22 cellular contexts compared by ENCODE assay signal in the genomic region with DNA sequence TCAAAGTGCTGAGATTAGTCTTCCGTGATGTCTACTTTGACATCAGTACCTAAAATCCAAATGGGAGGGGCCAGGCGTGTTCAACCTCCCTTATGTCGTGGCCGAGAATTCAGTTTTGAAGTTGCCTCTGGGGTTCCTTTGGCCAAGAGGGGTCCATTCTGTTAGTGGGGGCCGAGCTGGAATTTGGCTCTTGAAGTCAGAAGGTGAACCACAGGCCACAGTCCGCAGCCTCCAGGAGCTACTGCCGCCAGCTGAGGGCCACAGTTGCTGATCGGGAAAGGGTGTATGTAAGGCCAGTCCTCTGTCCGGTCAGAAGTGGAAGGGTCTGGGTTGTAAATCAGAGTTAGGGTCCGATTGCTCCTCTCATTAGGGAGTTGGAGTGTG. TPM values are rescaled to one million over a fixed set of nuclear protein-coding genes. Genes with fewer than 3 reads are reported as not detected.
DNase-seq lines count a peak whose midpoint lies in the region; ATAC-seq and TF ChIP-seq lines count a peak whose summit lies in the region.
"Had no signal": no experiment of that assay in that cellular context is flagged by ENCODE, and none has a peak within 500 bp of the region (broad histone marks: within the 10 kb centered on the region; RNA-seq: fewer than 3 reads in every experiment).

No MANE protein-coding gene starts in this region.

- no peaks in the 10 kb centered on the region for H3K9me2 ChIP-seq in SK-N-SH

- H4K91ac ChIP-seq in trophoblast cell (ENCODE audit: low read depth, low read length) = peak overlapping the region; percentile 71

- H2BK5ac ChIP-seq in trophoblast cell (ENCODE audit: low read depth, low read length, poor library complexity) = peak overlapping the region; percentile 78

- H3K79me2 ChIP-seq in trophoblast cell (ENCODE audit: control insufficient read depth, insufficient read depth, low read length, poor library complexity) (peaks cover 27% of the 10 kb centered on the region), SK-N-SH (ENCODE audit: insufficient read depth) (no peaks in the 10 kb centered on the region)

- peak overlapping the region; percentile 81 for H3K4ac ChIP-seq in trophoblast cell (ENCODE audit: low read depth, low read length)

- peaks cover 24% of the 10 kb centered on the region for H3K79me1 ChIP-seq in trophoblast cell (ENCODE audit: low read length)

- H2AFZ ChIP-seq in trophoblast cell (ENCODE audit: insufficient read depth, low read length, poor library complexity) = peak overlapping the region; percentile 3
- no peak overlapping the region for H2AFZ ChIP-seq in SK-N-SH (ENCODE audit: low read depth)

- no CpG with 5 or more reads among the region's 10 CpGs for WGBS in trophoblast cell (ENCODE audit: extremely low coverage, insufficient coverage, insufficient read length)
- 96% methylated on average over 6 of the region's 10 CpGs for WGBS in SK-N-SH (ENCODE audit: low lambda C conversion rate)

- no peak for TF ChIP-seq CTCF in right atrium auricular region (IDR thresholded peaks at IDR 0.05)
- no peak for TF ChIP-seq CTCF in left lung (IDR thresholded peaks at IDR 0.05)
- TF ChIP-seq CTCF in upper lobe of right lung (IDR thresholded peaks at IDR 0.05) = no peak
- no peak for TF ChIP-seq CTCF in SK-N-SH (IDR thresholded peaks at IDR 0.05)

- H3K27me3 ChIP-seq in right atrium auricular region (no peaks in the 10 kb centered on the region), left lung (no peaks in the 10 kb centered on the region), trophoblast cell (ENCODE audit: insufficient read depth, low read length) (no peaks in the 10 kb centered on the region), upper lobe of right lung (no peaks in the 10 kb centered on the region), SK-N-SH (ENCODE audit: insufficient read depth) (no peaks in the 10 kb centered on the region)
- H3K27me3 ChIP-seq: BLaER1 treated with 17β-estradiol and CSF1 and Interleukin-3, amounts not matched to agents 10 nM and 100 nM had no signal

- H4K12ac ChIP-seq in trophoblast cell (ENCODE audit: low read depth, low read length) = no peak overlapping the region

- H3K4me3 ChIP-seq in right atrium auricular region = no peak overlapping the region
- H3K4me3 ChIP-seq in left lung = no peak overlapping the region
- no peak overlapping the region for H3K4me3 ChIP-seq in trophoblast cell (ENCODE audit: low read depth, low read length)
- H3K4me3 ChIP-seq in upper lobe of right lung = no peak overlapping the region
- no peak overlapping the region for H3K4me3 ChIP-seq in SK-N-SH (ENCODE audit: low read depth in 2 of 2, low read length in 1 of 2)
- H3K4me3 ChIP-seq: BLaER1 treated with 17β-estradiol and CSF1 and Interleukin-3, amounts not matched to agents 10 nM and 100 nM; psoas muscle had no signal

- no peak overlapping the region for H3K23ac ChIP-seq in trophoblast cell (ENCODE audit: low read length)

- H4K20me1 ChIP-seq in SK-N-SH (ENCODE audit: insufficient read depth) = no peaks in the 10 kb centered on the region

- POLR2A ChIA-PET in SK-N-SH (lab: Yijun Ruan, JAX) = no interaction called here

- no peak for TF ChIP-seq EP300 in SK-N-SH (IDR thresholded peaks at IDR 0.05; ENCODE audit: borderline replicate concordance in 1 of 2, low read depth in 1 of 2, low read length in 1 of 2)

- peak overlapping the region; percentile 60 for H3K18ac ChIP-seq in trophoblast cell (ENCODE audit: low read length)

- H3K14ac ChIP-seq in trophoblast cell (ENCODE audit: low read length) = peak overlapping the region; percentile 60

- no peaks in the 10 kb centered on the region for H3K9me3 ChIP-seq in right atrium auricular region
- H3K9me3 ChIP-seq in left lung = no peaks in the 10 kb centered on the region
- peaks cover 2% of the 10 kb centered on the region for H3K9me3 ChIP-seq in trophoblast cell (ENCODE audit: insufficient read depth, low read depth, low read length)
- H3K9me3 ChIP-seq in upper lobe of right lung = no peaks in the 10 kb centered on the region
- no peaks in the 10 kb centered on the region for H3K9me3 ChIP-seq in SK-N-SH
- H3K9me3 ChIP-seq: BLaER1 treated with 17β-estradiol and CSF1 and Interleukin-3, amounts not matched to agents 10 nM and 100 nM; psoas muscle had no signal

- H4K8ac ChIP-seq in trophoblast cell (ENCODE audit: low read depth, low read length) = no peak overlapping the region

- H3K27ac ChIP-seq in right atrium auricular region (peak overlapping the region; percentile 85 to 94), left lung (peak overlapping the region; percentile 69 to 78), trophoblast cell (ENCODE audit: low read depth, low read length) (peak overlapping the region; percentile 55), upper lobe of right lung (peak overlapping the region; percentile 61), SK-N-SH (ENCODE audit: low read depth in 2 of 2, low read length in 1 of 2) (no peak overlapping the region)
- H3K27ac ChIP-seq: BLaER1 treated with 17β-estradiol and CSF1 and Interleukin-3, amounts not matched to agents 10 nM and 100 nM; psoas muscle had no signal

- H3K36me3 ChIP-seq in right atrium auricular region (no peaks in the 10 kb centered on the region), left lung (peaks cover 0 to 4% of the 10 kb centered on the region in 2 donors), trophoblast cell (ENCODE audit: control insufficient read depth in 1 of 2, insufficient read depth in 2 of 2, low read length in 2 of 2) (peaks cover 0 to 3% of the 10 kb centered on the region in 2 experiments), upper lobe of right lung (no peaks in the 10 kb centered on the region), SK-N-SH (replicated peaks in 1 of 2; ENCODE audit: control insufficient read depth in 1 of 2, insufficient read depth in 2 of 2, low read length in 1 of 2) (no peaks in the 10 kb centered on the region)

- H3K4me2 ChIP-seq in trophoblast cell (ENCODE audit: low read length) (no peak overlapping the region), SK-N-SH (no peak overlapping the region)

- in situ Hi-C loops in KBM-7 (cut with MboI; ENCODE audit: low pct_unique_long_range_greater_than_20kb, low sequenced_read_pairs) = no loop called here

- H3K4me1 ChIP-seq in right atrium auricular region = peaks cover 0 to 52% of the 10 kb centered on the region in 2 donors
- H3K4me1 ChIP-seq in left lung = peaks cover 24 to 45% of the 10 kb centered on the region in 2 donors
- H3K4me1 ChIP-seq in trophoblast cell (ENCODE audit: control insufficient read depth in 1 of 2, insufficient read depth in 2 of 2, low read length in 2 of 2) = peaks cover 35 to 47% of the 10 kb centered on the region in 2 experiments
- H3K4me1 ChIP-seq in upper lobe of right lung = peaks cover 61% of the 10 kb centered on the region
- H3K4me1 ChIP-seq in SK-N-SH (ENCODE audit: control insufficient read depth in 1 of 2, insufficient read depth in 2 of 2, low read depth in 1 of 2, low read length in 1 of 2) = peaks cover 0 to 6% of the 10 kb centered on the region in 2 experiments; a peak in 2 of 4 replicates

- ATAC-seq in left lung (no peak), upper lobe of right lung (no peak)
- ATAC-seq: psoas muscle, SK-N-SH treated with all-trans-retinoic acid at 6 μM for 48 hours had no signal

- no peak for TF ChIP-seq RAD21 in SK-N-SH (IDR thresholded peaks at IDR 0.05; ENCODE audit: low read length)

- peak overlapping the region; percentile 61 for H2BK12ac ChIP-seq in trophoblast cell (ENCODE audit: low read length)

- peak overlapping the region; percentile 86 for H2BK120ac ChIP-seq in trophoblast cell (ENCODE audit: insufficient read depth, low read length, poor library complexity)

- intact Hi-C loops in cardiac septum (cut with DNase I) (no loop called here), left lung (cut with DNase I) (no loop called here), upper lobe of right lung (cut with DNase I) (no loop called here)

- H2AK5ac ChIP-seq in trophoblast cell (ENCODE audit: low read length) = peak overlapping the region; percentile 88

- H3K9ac ChIP-seq in trophoblast cell (ENCODE audit: low read length) (no peak overlapping the region), SK-N-SH (no peak overlapping the region)
- H3K9ac ChIP-seq: BLaER1 treated with 17β-estradiol and CSF1 and Interleukin-3, amounts not matched to agents 10 nM and 100 nM had no signal

- no peak for DNase-seq in right atrium auricular region (ENCODE audit: low spot score)
- DNase-seq in cardiac septum (ENCODE audit: low spot score) = no peak
- DNase-seq in left lung = no peak
- DNase-seq in trophoblast cell = no peak
- DNase-seq in upper lobe of right lung = peak; percentile 48
- DNase-seq in KBM-7 = no peak
- DNase-seq in SK-N-SH = no peak
- DNase-seq in NCI-H128 (lab: John Stamatoyannopoulos, UW; ENCODE audit: unreplicated experiment) = no peak
- DNase-seq: activated CD4-positive, alpha-beta T cell treated with anti-CD3 and anti-CD28 coated beads, Interleukin-2, amount 50 U/mL, for 4 hours; activated CD8-positive, alpha-beta memory T cell treated with anti-CD3 and anti-CD28 coated beads, Interleukin-2, amount 50 U/mL, for 4 hours; activated effector memory CD4-positive, alpha-beta T cell treated with anti-CD3 and anti-CD28 coated beads, Interleukin-2, amount 50 U/mL, for 16 hours; effector memory CD4-positive, alpha-beta T cell; EL; GOT3; kidney; midbrain; NCI-H1436; NCI-H2107; NCI-H510A; psoas muscle had no signal

- peaks cover 7% of the 10 kb centered on the region for H3F3A ChIP-seq in SK-N-SH (replicated peaks; ENCODE audit: insufficient read depth)

- CTCF ChIA-PET in SK-N-SH (lab: Yijun Ruan, JAX) = no interaction called here

TF ChIP-seq in SK-N-SH, 30 proteins besides CTCF, POLR2A, EP300 and RAD21 (continues in another document):
- no peak for TF ChIP-seq FOXM1 (IDR thresholded peaks at IDR 0.05; ENCODE audit: low read depth)
- TF ChIP-seq RCOR1 (IDR thresholded peaks at IDR 0.05; ENCODE audit: low read length) = no peak
- no peak for TF ChIP-seq NRF1 (IDR thresholded peaks at IDR 0.05; ENCODE audit: low read depth, low read length)
- TF ChIP-seq TEAD4 (IDR thresholded peaks at IDR 0.05; ENCODE audit: borderline replicate concordance, insufficient read depth) = no peak
- TF ChIP-seq RXRA (IDR thresholded peaks at IDR 0.05; ENCODE audit: borderline replicate concordance, low read depth) = no peak
- TF ChIP-seq EZH2phosphoT487 (IDR thresholded peaks at IDR 0.05; ENCODE audit: borderline replicate concordance, low read depth) = no peak
- no peak for TF ChIP-seq RFX5 (IDR thresholded peaks at IDR 0.05; ENCODE audit: low read length)

RNA-seq across cellular contexts. Expression of gene ATP11A, which starts 31.0 kb away (rescaled TPM):
- 10 to 100 TPM; 31.8 to 48.6 TPM for total RNA-seq in right atrium auricular region
- 96.5 TPM for total RNA-seq in cardiac septum
- 100 to 1,000 TPM; 271 to 457 TPM for total RNA-seq in left lung
- polyA plus RNA-seq in trophoblast cell (2013) = 28.9 and 29.2 TPM in 2 replicates
- total RNA-seq in upper lobe of right lung = 377 TPM
- 2.9 and 4.1 TPM in 2 replicates for polyA plus RNA-seq in SK-N-SH (2012; rRNA removed)
- polyA plus RNA-seq in SK-N-SH (2012; cell fraction: cytosol; rRNA removed) = 3.0 and 3.8 TPM in 2 replicates
- 11.6 and 12.7 TPM in 2 replicates for polyA plus RNA-seq in SK-N-SH (2012; cell fraction: nucleus; rRNA removed)

Comparison
In these comparisons a context has a peak if more than half of its experiments do, and no peak if none do; other contexts are left out.
1. H3K27ac ChIP-seq: peak in right atrium auricular region (2 of 2), left lung (2 of 2), trophoblast cell (single experiment) and upper lobe of right lung (single experiment); none in SK-N-SH (0 of 2).